21 cellular contexts compared by ENCODE assay signal in the genomic region with DNA sequence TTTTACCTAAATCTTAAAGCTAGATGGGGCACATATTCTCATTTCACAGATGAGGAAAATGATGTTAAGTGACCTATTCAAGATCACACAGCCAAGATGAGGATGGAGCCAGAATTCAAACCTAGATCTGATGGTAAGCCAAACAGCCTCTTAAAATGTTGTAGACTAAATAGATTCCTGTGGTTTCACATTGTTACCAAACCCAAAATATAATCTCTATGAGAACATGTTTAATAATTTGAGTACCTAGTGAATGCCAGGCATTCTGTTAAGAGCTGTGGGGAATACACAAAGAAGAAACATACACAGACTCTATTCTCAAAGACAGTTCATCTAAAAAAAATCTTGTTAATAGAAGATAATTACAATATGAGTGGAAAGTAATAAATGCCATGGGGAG. TPM values are rescaled to one million over a fixed set of nuclear protein-coding genes. Genes with fewer than 3 reads are reported as not detected.
DNase-seq lines count a peak whose midpoint lies in the region; ATAC-seq and TF ChIP-seq lines count a peak whose summit lies in the region.
"Had no signal": no experiment of that assay in that cellular context is flagged by ENCODE, and none has a peak within 500 bp of the region (broad histone marks: within the 10 kb centered on the region; RNA-seq: fewer than 3 reads in every experiment).

No MANE protein-coding gene starts in this region.

- H3K27me3 Mint-ChIP-seq in CD4-positive, alpha-beta T cell: peaks cover 4% of the 10 kb centered on the region
- H3K27me3 Mint-ChIP-seq: progenitor cell of endocrine pancreas had no signal

- no peak overlapping the region for H3K4me3 ChIP-seq in AG09309 (ENCODE audit: control insufficient read depth, low read depth, low read length)

- no peak for ATAC-seq in CD4-positive, alpha-beta T cell (ENCODE audit: poor library complexity)
- ATAC-seq: activated CD4-positive, alpha-beta T cell treated with anti-CD3 and anti-CD28 coated beads for 36 hours; HCT116; T-helper 17 cell had no signal

- H3K36me3 Mint-ChIP-seq in CD4-positive, alpha-beta T cell (ENCODE audit: low read depth): no peaks in the 10 kb centered on the region

- peak; percentile 28 for DNase-seq in AG09309 (ENCODE audit: low read depth)
- peak; percentile 25 for DNase-seq in HCEC 1CT
- DNase-seq in dedifferentiated amniotic fluid mesenchymal stem cell (ENCODE audit: extremely low spot score): peak; percentile 45
- peak; percentile 58 for DNase-seq in myocyte (ENCODE audit: low read depth)
- DNase-seq in CD4-positive, alpha-beta T cell: no peak
- DNase-seq in NCI-H2081 treated with DMSO at 0.1 percent for 48 hours (lab: John Stamatoyannopoulos, UW): no peak
- no peak for DNase-seq in NK-92 (lab: John Stamatoyannopoulos, UW; ENCODE audit: unreplicated experiment)
- no peak for DNase-seq in HPDE6-E6E7 (ENCODE audit: extremely low spot score)
- DNase-seq: activated CD4-positive, alpha-beta T cell treated with anti-CD3 and anti-CD28 coated beads for 36 hours; activated naive CD4-positive, alpha-beta T cell; activated T-cell treated with anti-CD3 and anti-CD28 coated beads, Interleukin-2, amount 50 U/mL, for 1 hour; amygdala; NCI-H1105 treated with DMSO at 0.1 percent for 48 hours; NCI-H2029; NCI-H774; RPMI8226; T-helper 17 cell had no signal

- H3K4me1 Mint-ChIP-seq in CD4-positive, alpha-beta T cell (ENCODE audit: low read depth): no peaks in the 10 kb centered on the region
- H3K4me1 Mint-ChIP-seq: activated CD4-positive, alpha-beta T cell treated with anti-CD3 and anti-CD28 coated beads for 36 hours had no signal

- TF ChIP-seq CTCF in AG09309 (IDR thresholded peaks at IDR 0.05; ENCODE audit: control insufficient read depth, insufficient read depth, low read depth, low read length, missing control alignments): no peak
- TF ChIP-seq CTCF in CD4-positive, alpha-beta T cell (IDR thresholded peaks at IDR 0.05): no peak

- H3K27ac Mint-ChIP-seq in CD4-positive, alpha-beta T cell: no peak overlapping the region
- H3K27ac Mint-ChIP-seq: activated CD4-positive, alpha-beta T cell treated with anti-CD3 and anti-CD28 coated beads for 36 hours; progenitor cell of endocrine pancreas; T-helper 17 cell had no signal

- H3K27ac ChIP-seq in CD4-positive, alpha-beta T cell (ENCODE audit: low read depth, low read length): no peak overlapping the region
- H3K27ac ChIP-seq: C4-2B, epithelial cell of prostate had no signal

- POLR2A ChIA-PET in CD4-positive, alpha-beta T cell (lab: Charles Lee): interaction anchor here (0.9 kb wide), 1 partner anchor 12 kb away, joined by 4 read pairs; no protein-coding TSS in a partner anchor

- no peaks in the 10 kb centered on the region for H3K9me3 ChIP-seq in CD4-positive, alpha-beta T cell (ENCODE audit: control insufficient read depth, low read length)

- intact Hi-C loops in CD4-positive, alpha-beta T cell (cut with DNase I, micrococcal nuclease): no loop called here

- no peak overlapping the region for H3K4me3 Mint-ChIP-seq in CD4-positive, alpha-beta T cell
- H3K4me3 Mint-ChIP-seq: activated CD4-positive, alpha-beta T cell treated with anti-CD3 and anti-CD28 coated beads for 36 hours; T-helper 17 cell had no signal

- H3K27me3 ChIP-seq in CD4-positive, alpha-beta T cell (ENCODE audit: control insufficient read depth, insufficient read depth, low read length): no peaks in the 10 kb centered on the region

- no peaks in the 10 kb centered on the region for H3K9me3 Mint-ChIP-seq in CD4-positive, alpha-beta T cell

- CTCF ChIA-PET in CD4-positive, alpha-beta T cell (lab: Charles Lee): no interaction called here

RNA-seq across cellular contexts. Expression of a gene that starts 25.2 kb away (rescaled TPM):
- 22.4 and 24.6 TPM in 2 replicates for total RNA-seq in myocyte
- polyA plus RNA-seq in myocyte (2012): 9.7 TPM
- 1 to 10 TPM; 2.1 TPM for total RNA-seq in CD4-positive, alpha-beta T cell

Comparison
In these comparisons a context has a peak if more than half of its experiments do, and no peak if none do; other contexts are left out.
1. DNase-seq: peak in AG09309 (single experiment), HCEC 1CT (single experiment), dedifferentiated amniotic fluid mesenchymal stem cell (single experiment) and myocyte (single experiment); none in CD4-positive, alpha-beta T cell (0 of 10), NCI-H2081 treated with DMSO at 0.1 percent for 48 hours (single experiment), NK-92 (single experiment) and HPDE6-E6E7 (single experiment).